Comparison of ENCODE assay signal across 8 cellular contexts in genomic region chrX:109635151-109635550, GRCh38. TPM values are rescaled to one million over a fixed set of nuclear protein-coding genes. Genes with fewer than 3 reads are reported as not detected.
A peak's percentile ranks its signal among the peaks of the same experiment; 100 is the strongest.
DNase-seq lines count a peak whose midpoint lies in the region; ATAC-seq, FAIRE-seq and TF ChIP-seq lines count a peak whose summit lies in the region.

No MANE protein-coding gene starts in this region.

- H2BK120ac ChIP-seq in H9 (ENCODE audit: low read depth, low read length, poor library complexity, severe bottlenecking), result no peak overlapping the region

- H3K9me3 Mint-ChIP-seq in Calu3 (ENCODE audit: low read depth, unreplicated experiment) (no peaks in the 10 kb centered on the region), H9 (no peaks in the 10 kb centered on the region; a peak in 1 of 5 replicates)
- H3K9me3 Mint-ChIP-seq in activated CD8-positive, alpha-beta memory T cell treated with anti-CD3 and anti-CD28 coated beads, Interleukin-2, amount 10 ng/mL, durations not matched to agents 7 days and 5 days (ENCODE audit: low read depth), result no peaks in the 10 kb centered on the region

- H4K5ac ChIP-seq in H9 (ENCODE audit: insufficient read length, low read depth, low read length), result no peak overlapping the region

- DNase-seq in Calu3, result peak; percentile 5
- peak; percentile 35 for DNase-seq in H9
- peak; percentile 32 for DNase-seq in SK-N-SH
- no peak for DNase-seq in keratinocyte (ENCODE audit: low read depth, low spot score)
- no peak for DNase-seq in NCI-H1092 (lab: John Stamatoyannopoulos, UW)
- DNase-seq in cerebellar cortex (ENCODE audit: low spot score), result no peak
- no peak for DNase-seq in activated CD8-positive, alpha-beta memory T cell treated with anti-CD3 and anti-CD28 coated beads, Interleukin-2, amount 10 ng/mL, durations not matched to agents 7 days and 5 days

- H3K4me3 ChIP-seq in SK-N-SH (ENCODE audit: low read depth in 2 of 2, low read length in 1 of 2) (no peak overlapping the region), keratinocyte (ENCODE audit: control insufficient read depth in 2 of 3, extremely low read depth in 1 of 3, insufficient read depth in 2 of 3, low read depth in 1 of 3, low read length in 3 of 3) (no peak overlapping the region)

- no peak overlapping the region for H2AK5ac ChIP-seq in H9 (ENCODE audit: insufficient read length, low read length)

- H3K4me3 Mint-ChIP-seq in Calu3 (ENCODE audit: low read depth, unreplicated experiment), result no peak overlapping the region
- no peak overlapping the region for H3K4me3 Mint-ChIP-seq in H9
- H3K4me3 Mint-ChIP-seq in activated CD8-positive, alpha-beta memory T cell treated with anti-CD3 and anti-CD28 coated beads, Interleukin-2, amount 10 ng/mL, durations not matched to agents 7 days and 5 days, result no peak overlapping the region

- H3K36me3 ChIP-seq in SK-N-SH (replicated peaks in 1 of 2; ENCODE audit: control insufficient read depth in 1 of 2, insufficient read depth in 2 of 2, low read length in 1 of 2), result no peaks in the 10 kb centered on the region
- H3K36me3 ChIP-seq in keratinocyte (ENCODE audit: control insufficient read depth in 2 of 2, extremely low read depth in 1 of 2, insufficient read depth in 2 of 2, low read length in 2 of 2), result no peaks in the 10 kb centered on the region

- no peak overlapping the region for H3K23ac ChIP-seq in H9 (ENCODE audit: insufficient read length, low read depth, low read length)

- CTCF ChIA-PET in Calu3 (lab: Charles Lee) (interaction anchor here (0.6 to 1.9 kb wide), 3 partner anchors 39 to 256 kb away, joined by 3 to 9 read pairs (median 6); no protein-coding TSS in a partner anchor), SK-N-SH (lab: Yijun Ruan, JAX) (interaction anchor here (0.8 to 2.7 kb wide), 16 partner anchors 8 to 256 kb away, joined by 3 to 18 read pairs (median 5); no protein-coding TSS in a partner anchor)
- CTCF ChIA-PET in activated CD8-positive, alpha-beta memory T cell treated with anti-CD3 and anti-CD28 coated beads, Interleukin-2, amount 10 ng/mL, durations not matched to agents 7 days and 5 days (lab: Charles Lee), result interaction anchor here (1.0 to 2.7 kb wide), 4 partner anchors 12 to 256 kb away, joined by 3 to 19 read pairs (median 4); no protein-coding TSS in a partner anchor

- H4K20me1 ChIP-seq in H9 (ENCODE audit: control insufficient read depth, insufficient read depth, insufficient read length) (no peaks in the 10 kb centered on the region), SK-N-SH (ENCODE audit: insufficient read depth) (no peaks in the 10 kb centered on the region), keratinocyte (ENCODE audit: control insufficient read depth, extremely low read depth, insufficient read depth, low read length) (no peaks in the 10 kb centered on the region)

- no peak overlapping the region for H4K8ac ChIP-seq in H9 (replicated peaks; ENCODE audit: insufficient read length, low read depth, low read length)

- TF ChIP-seq CTCF in Calu3 (IDR thresholded peaks at IDR 0.05; ENCODE audit: unreplicated experiment) (peak; percentile 52), H9 (conservative IDR thresholded peaks at IDR 0.05) (peak; percentile 80), SK-N-SH (IDR thresholded peaks at IDR 0.05) (peak; percentile 63), keratinocyte (optimal IDR thresholded peaks at IDR 0.05 in 1 of 3, IDR thresholded peaks at IDR 0.05 in 1 of 3, conservative IDR thresholded peaks at IDR 0.05 in 1 of 3; ENCODE audit: extremely low read depth in 1 of 3, insufficient read depth in 2 of 3, low read length in 3 of 3) (peak; percentile 44 to 56 (median 54))

- H3K9me3 ChIP-seq in H9 (ENCODE audit: control insufficient read depth, low read depth, low read length) (no peaks in the 10 kb centered on the region), SK-N-SH (no peaks in the 10 kb centered on the region), keratinocyte (ENCODE audit: control insufficient read depth, low read depth, low read length) (no peaks in the 10 kb centered on the region)

- no peak overlapping the region for H2BK15ac ChIP-seq in H9 (ENCODE audit: low read depth, low read length)

- H3K36me3 Mint-ChIP-seq in Calu3 (ENCODE audit: insufficient read depth, unreplicated experiment), result no peaks in the 10 kb centered on the region
- H3K36me3 Mint-ChIP-seq in H9 (ENCODE audit: insufficient read depth in 1 of 3, low read depth in 3 of 3), result peaks cover 0 to 6% (median 4%) of the 10 kb centered on the region in 3 experiments; a peak in 3 of 7 replicates
- H3K36me3 Mint-ChIP-seq in activated CD8-positive, alpha-beta memory T cell treated with anti-CD3 and anti-CD28 coated beads, Interleukin-2, amount 10 ng/mL, durations not matched to agents 7 days and 5 days, result peaks cover 18% of the 10 kb centered on the region

- no peaks in the 10 kb centered on the region for H3F3A ChIP-seq in SK-N-SH (replicated peaks; ENCODE audit: insufficient read depth)

- no TSS peak for BruUV-seq in Calu3 (replicated peaks; lab: Mats Ljungman, UMichigan)

- no peak overlapping the region for H2BK12ac ChIP-seq in H9 (ENCODE audit: insufficient read length, low read depth, low read length)

- H3K9me2 ChIP-seq in SK-N-SH, result no peaks in the 10 kb centered on the region

- H2BK5ac ChIP-seq in H9 (ENCODE audit: insufficient read length, low read length), result no peak overlapping the region

- no peak overlapping the region for H3K14ac ChIP-seq in H9 (ENCODE audit: insufficient read depth, low read length)

- no peak overlapping the region for H4K91ac ChIP-seq in H9 (ENCODE audit: insufficient read length, low read depth, low read length)

- no peak overlapping the region for H2AFZ ChIP-seq in H9 (ENCODE audit: low read length)
- H2AFZ ChIP-seq in SK-N-SH (ENCODE audit: low read depth), result no peak overlapping the region
- no peak overlapping the region for H2AFZ ChIP-seq in keratinocyte (ENCODE audit: control insufficient read depth, low read length)

- H3K9ac ChIP-seq in H9 (ENCODE audit: extremely low read depth, insufficient read length, low read length) (no peak overlapping the region), SK-N-SH (no peak overlapping the region), keratinocyte (ENCODE audit: control insufficient read depth, extremely low read depth, insufficient read depth, low read length) (no peak overlapping the region)

- intact Hi-C loops in Calu3 (cut with micrococcal nuclease; ENCODE audit: unreplicated experiment), result loop anchor here (5.0 kb wide), 1 partner anchor 252 kb away; no protein-coding TSS in a partner anchor

- no peak overlapping the region for H3K27ac Mint-ChIP-seq in Calu3 (ENCODE audit: unreplicated experiment)
- H3K27ac Mint-ChIP-seq in H9, result no peak overlapping the region
- H3K27ac Mint-ChIP-seq in activated CD8-positive, alpha-beta memory T cell treated with anti-CD3 and anti-CD28 coated beads, Interleukin-2, amount 10 ng/mL, durations not matched to agents 7 days and 5 days, result no peak overlapping the region

- no peaks in the 10 kb centered on the region for H3K9me1 ChIP-seq in keratinocyte (ENCODE audit: control insufficient read depth, extremely low read depth, insufficient read depth, low read length)

- no peak overlapping the region for H3K4me2 ChIP-seq in H9 (ENCODE audit: insufficient read depth, insufficient read length, low read length)
- no peak overlapping the region for H3K4me2 ChIP-seq in SK-N-SH
- H3K4me2 ChIP-seq in keratinocyte (ENCODE audit: control insufficient read depth, extremely low read depth, insufficient read depth, low read depth, low read length), result no peak overlapping the region

- dilution Hi-C loops in keratinocyte (cut with MboI; ENCODE audit: extremely low pct_ligation_motif_present, low sequenced_read_pairs), result no loop called here

- no peak for ATAC-seq in GM19463 (IDR thresholded peaks at IDR 0.05; ENCODE audit: unreplicated experiment)
- ATAC-seq in activated CD8-positive, alpha-beta memory T cell treated with anti-CD3 and anti-CD28 coated beads, Interleukin-2, amount 10 ng/mL, durations not matched to agents 7 days and 5 days, result no peak

- no peaks in the 10 kb centered on the region for H3K79me1 ChIP-seq in H9 (ENCODE audit: insufficient read depth, low read depth, low read length, poor library complexity, severe bottlenecking)

- H3T11ph ChIP-seq in H9 (ENCODE audit: low read length), result no peak overlapping the region

- H3K4me1 Mint-ChIP-seq in Calu3 (ENCODE audit: low read depth, unreplicated experiment) (no peaks in the 10 kb centered on the region), H9 (peaks cover 3 to 6% of the 10 kb centered on the region in 2 experiments; a peak in 2 of 4 replicates)
- peaks cover 20% of the 10 kb centered on the region for H3K4me1 Mint-ChIP-seq in activated CD8-positive, alpha-beta memory T cell treated with anti-CD3 and anti-CD28 coated beads, Interleukin-2, amount 10 ng/mL, durations not matched to agents 7 days and 5 days

- FAIRE-seq in keratinocyte (lab: Jason Lieb, UNC), result peak; percentile 36

- POLR2A ChIA-PET in SK-N-SH (lab: Yijun Ruan, JAX), result no interaction called here

- H3K79me2 ChIP-seq in H9 (ENCODE audit: insufficient read depth, low read length), result no peaks in the 10 kb centered on the region
- H3K79me2 ChIP-seq in SK-N-SH (ENCODE audit: insufficient read depth), result no peaks in the 10 kb centered on the region
- H3K79me2 ChIP-seq in keratinocyte (ENCODE audit: control insufficient read depth, insufficient read depth, low read length), result no peaks in the 10 kb centered on the region

- no peaks in the 10 kb centered on the region for H3K23me2 ChIP-seq in H9 (ENCODE audit: insufficient read length, low read depth, low read length, poor library complexity, severe bottlenecking)

- no peak overlapping the region for H3K4ac ChIP-seq in H9 (ENCODE audit: low read depth, low read length)

- no peaks in the 10 kb centered on the region for H3K4me1 ChIP-seq in H9 (ENCODE audit: insufficient read depth, low read length)
- H3K4me1 ChIP-seq in SK-N-SH (ENCODE audit: control insufficient read depth in 1 of 2, insufficient read depth in 2 of 2, low read depth in 1 of 2, low read length in 1 of 2), result no peaks in the 10 kb centered on the region
- no peaks in the 10 kb centered on the region for H3K4me1 ChIP-seq in keratinocyte (ENCODE audit: control insufficient read depth, extremely low read depth, insufficient read depth, low read length)

- H3K27ac ChIP-seq in H9 (ENCODE audit: insufficient read length, low read depth, low read length), result no peak overlapping the region
- no peak overlapping the region for H3K27ac ChIP-seq in SK-N-SH (ENCODE audit: low read depth in 2 of 2, low read length in 1 of 2)
- H3K27ac ChIP-seq in keratinocyte (ENCODE audit: control insufficient read depth, insufficient read depth, low read length), result no peak overlapping the region

- TF ChIP-seq EP300 in SK-N-SH (IDR thresholded peaks at IDR 0.05; ENCODE audit: borderline replicate concordance in 1 of 2, low read depth in 1 of 2, low read length in 1 of 2), result no peak

- no peaks in the 10 kb centered on the region for H3K27me3 ChIP-seq in H9 (ENCODE audit: insufficient read depth, low read length)
- H3K27me3 ChIP-seq in SK-N-SH (ENCODE audit: insufficient read depth), result no peaks in the 10 kb centered on the region; the same call in 1 of the 2 replicates
- no peaks in the 10 kb centered on the region for H3K27me3 ChIP-seq in keratinocyte (ENCODE audit: control insufficient read depth, extremely low read depth, insufficient read depth, low read length)

- no CpG with 5 or more reads among the region's 3 CpGs for WGBS in H9 (ENCODE audit: extremely low coverage, insufficient read length, low lambda C conversion rate)
- WGBS in SK-N-SH (ENCODE audit: low lambda C conversion rate), result 21% methylated on average over 3 of the region's 3 CpGs

- H3K27me3 Mint-ChIP-seq in Calu3 (ENCODE audit: unreplicated experiment), result no peaks in the 10 kb centered on the region
- H3K27me3 Mint-ChIP-seq in H9 (ENCODE audit: low read depth), result no peaks in the 10 kb centered on the region
- H3K27me3 Mint-ChIP-seq in activated CD8-positive, alpha-beta memory T cell treated with anti-CD3 and anti-CD28 coated beads, Interleukin-2, amount 10 ng/mL, durations not matched to agents 7 days and 5 days, result no peaks in the 10 kb centered on the region

- H3K18ac ChIP-seq in H9 (ENCODE audit: insufficient read length, low read depth, low read length), result no peak overlapping the region

- TF ChIP-seq RAD21 in SK-N-SH (IDR thresholded peaks at IDR 0.05; ENCODE audit: low read length), result peak; percentile 34; the same call in 1 of the 2 replicates

- no peak overlapping the region for H3K56ac ChIP-seq in H9 (ENCODE audit: insufficient read length, low read depth, low read length)

- no peak overlapping the region for H2BK20ac ChIP-seq in H9 (ENCODE audit: low read depth, low read length, poor library complexity, severe bottlenecking)

RNA-seq across cellular contexts. Expression of gene KCNE5, which starts 10.2 kb away (rescaled TPM):
- 0.71 and 1.1 TPM in 2 replicates for total RNA-seq in Calu3 (2022)
- 3.6 and 3.7 TPM in 2 replicates for total RNA-seq in H9 (2021)
- 0.16 and 0.21 TPM in 2 replicates for polyA plus RNA-seq in SK-N-SH (2012; rRNA removed)
- 0.06 and 0.07 TPM in 2 replicates for polyA plus RNA-seq in SK-N-SH (2012; cell fraction: cytosol; rRNA removed)
- polyA plus RNA-seq in SK-N-SH (2012; cell fraction: nucleus; rRNA removed), result 0.73 and 0.83 TPM in 2 replicates
- 0.12 to 0.46 TPM (median 0.31 TPM) in 3 replicates for polyA plus RNA-seq in keratinocyte
- not detected for polyA plus RNA-seq in keratinocyte (2011; ENCODE audit: low read depth)
- polyA plus RNA-seq in keratinocyte (2011; cell fraction: cytosol; rRNA removed), result 0.18 and 0.34 TPM in 2 replicates
- polyA plus RNA-seq in keratinocyte (2011; cell fraction: nucleus; rRNA removed), result 1.2 and 1.3 TPM in 2 replicates
- polyA plus RNA-seq in keratinocyte (2012; ENCODE audit: low replicate concordance), result 0.38 and 0.54 TPM in 2 replicates
- polyA minus RNA-seq in keratinocyte, result 0.96 to 1.3 TPM in 2 of 3 replicates, not detected in the other
- not detected for polyA minus RNA-seq in keratinocyte (2011; cell fraction: cytosol; rRNA and poly(A)+ RNA removed)
- polyA minus RNA-seq in keratinocyte (2011; cell fraction: nucleus; rRNA and poly(A)+ RNA removed), result 3.4 and 5.0 TPM in 2 replicates
- under 1 TPM; 0.30 to 0.47 TPM for total RNA-seq in activated CD8-positive, alpha-beta memory T cell treated with anti-CD3 and anti-CD28 coated beads, Interleukin-2, amount 10 ng/mL, durations not matched to agents 7 days and 5 days

Comparison
In these comparisons a context has a peak if more than half of its experiments do, and no peak if none do; other contexts are left out.
1. DNase-seq: peak in Calu3 (single experiment), H9 (single experiment) and SK-N-SH (single experiment); none in keratinocyte (single experiment), NCI-H1092 (single experiment), cerebellar cortex (single experiment) and activated CD8-positive, alpha-beta memory T cell treated with anti-CD3 and anti-CD28 coated beads, Interleukin-2, amount 10 ng/mL, durations not matched to agents 7 days and 5 days (single experiment).
2. Peak in every context shown above with its lines, with median percentiles within 50 percentile points of each other: CTCF ChIP-seq.